Comparison of ENCODE assay signal across 19 cellular contexts in the genomic region with DNA sequence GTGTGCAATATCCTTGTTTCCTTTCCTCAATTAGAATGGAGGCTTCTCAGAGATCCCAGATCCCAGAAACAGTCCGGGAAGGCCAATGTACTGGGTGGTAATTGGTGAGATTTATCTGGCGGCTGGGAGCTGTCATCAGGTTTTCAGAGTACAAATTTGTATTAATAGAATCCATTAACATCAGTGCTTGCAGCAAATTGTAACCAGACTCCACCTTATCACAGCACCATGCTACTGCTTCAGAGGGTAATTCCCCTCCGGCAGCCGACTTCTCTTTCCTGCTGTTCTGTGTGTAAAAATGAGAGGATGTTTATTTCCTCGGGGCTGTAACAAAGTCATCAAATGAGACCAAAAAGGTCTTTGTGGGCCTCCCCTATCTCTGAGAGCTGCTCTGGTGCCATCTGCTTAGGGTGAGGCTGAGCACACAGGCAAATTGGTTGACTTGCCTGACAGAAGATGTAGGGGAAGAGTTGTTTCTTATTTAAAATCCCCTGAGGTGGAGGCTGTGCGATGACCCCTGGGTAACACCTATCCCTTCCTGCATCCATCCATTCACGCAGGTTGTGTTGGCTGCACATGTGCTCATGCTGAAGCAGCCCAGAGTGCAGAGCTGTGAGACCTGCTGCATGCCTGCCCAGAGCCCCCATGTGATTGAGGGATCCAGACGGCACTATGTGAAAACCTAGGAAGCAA. TPM values are rescaled to one million over a fixed set of nuclear protein-coding genes. Genes with fewer than 3 reads are reported as not detected.
DNase-seq lines count a peak whose midpoint lies in the region; TF ChIP-seq lines count a peak whose summit lies in the region.
"Had no signal": no experiment of that assay in that cellular context is flagged by ENCODE, and none has a peak within 500 bp of the region (broad histone marks: within the 10 kb centered on the region; RNA-seq: fewer than 3 reads in every experiment).

No MANE protein-coding gene starts in this region.

- TF ChIP-seq CTCF in ascending aorta (IDR thresholded peaks at IDR 0.05) (no peak), right atrium auricular region (IDR thresholded peaks at IDR 0.05) (no peak)

- H3K4me1 ChIP-seq in BLaER1 = peaks cover 68% of the 10 kb centered on the region
- peaks cover 0 to 10% of the 10 kb centered on the region in 2 donors for H3K4me1 ChIP-seq in ascending aorta
- H3K4me1 ChIP-seq in right atrium auricular region = peaks cover 0 to 83% of the 10 kb centered on the region in 2 donors

- H3K36me3 ChIP-seq in BLaER1 (no peaks in the 10 kb centered on the region), ascending aorta (no peaks in the 10 kb centered on the region), right atrium auricular region (no peaks in the 10 kb centered on the region)
- H3K36me3 ChIP-seq: brain microvascular endothelial cell had no signal

- no peaks in the 10 kb centered on the region for H3K4me1 Mint-ChIP-seq in activated CD4-positive, alpha-beta memory T cell treated with anti-CD3 and anti-CD28 coated beads for 36 hours (ENCODE audit: low read depth)

- DNase-seq in NCI-H146 (lab: John Stamatoyannopoulos, UW) (peak; percentile 93), ascending aorta (ENCODE audit: low spot score in 2 of 2) (no peak), right atrium auricular region (ENCODE audit: low spot score) (no peak), hippocampal formation (lab: John Stamatoyannopoulos, UW) (no peak), islet precursor cell (no peak), NCI-H82 treated with DMSO at 0.1 percent for 48 hours (lab: John Stamatoyannopoulos, UW; ENCODE audit: unreplicated experiment) (no peak)
- DNase-seq in activated CD4-positive, alpha-beta memory T cell treated with anti-CD3 and anti-CD28 coated beads for 36 hours = no peak
- DNase-seq: activated gamma-delta T cell treated with Interleukin-2 at 50 U/mL for 16 hours; brain microvascular endothelial cell; effector CD4-positive, alpha-beta T cell; KG1; mucosa of descending colon; NCI-H2029 treated with DMSO at 0.1 percent for 48 hours; stimulated activated CD4-positive, alpha-beta T cell treated with anti-CD3 and anti-CD28 coated beads, Interleukin-12 subunit alpha, Interleukin-12 subunit beta, amount 100 ng/mL, for 4 hours had no signal

- no peaks in the 10 kb centered on the region for H3K9me3 Mint-ChIP-seq in activated CD4-positive, alpha-beta memory T cell treated with anti-CD3 and anti-CD28 coated beads for 36 hours

- POLR2A ChIA-PET in activated CD4-positive, alpha-beta memory T cell treated with anti-CD3 and anti-CD28 coated beads for 36 hours (lab: Charles Lee) = no interaction called here

- H3K27me3 Mint-ChIP-seq in activated CD4-positive, alpha-beta memory T cell treated with anti-CD3 and anti-CD28 coated beads for 36 hours = peaks cover 15% of the 10 kb centered on the region

- intact Hi-C loops in ascending aorta (cut with DNase I) = loop anchor here (5.0 kb wide), 3 partner anchors 52 to 73 kb away; no protein-coding TSS in a partner anchor
- intact Hi-C loops in activated CD4-positive, alpha-beta memory T cell treated with anti-CD3 and anti-CD28 coated beads for 36 hours (cut with micrococcal nuclease) = no loop called here

- H3K9ac ChIP-seq in BLaER1 = no peak overlapping the region

- H3K4me3 ChIP-seq in BLaER1 = no peak overlapping the region
- no peak overlapping the region for H3K4me3 ChIP-seq in ascending aorta
- H3K4me3 ChIP-seq in right atrium auricular region = no peak overlapping the region
- H3K4me3 ChIP-seq: GM12878, mucosa of descending colon had no signal

- H3K27ac ChIP-seq in BLaER1 (peak overlapping the region; percentile 64; the same call in 1 of the 2 replicates), ascending aorta (peak overlapping the region; percentile 51 to 53), right atrium auricular region (peak overlapping the region; percentile 47 to 77)
- H3K27ac ChIP-seq: brain microvascular endothelial cell, C4-2B had no signal

- H3K27ac Mint-ChIP-seq in activated CD4-positive, alpha-beta memory T cell treated with anti-CD3 and anti-CD28 coated beads for 36 hours = no peak overlapping the region

- no peaks in the 10 kb centered on the region for H3K36me3 Mint-ChIP-seq in activated CD4-positive, alpha-beta memory T cell treated with anti-CD3 and anti-CD28 coated beads for 36 hours

- H3K4me2 ChIP-seq in BLaER1 = peak overlapping the region; percentile 83

- H3K9me3 ChIP-seq in BLaER1 (no peaks in the 10 kb centered on the region; the same call in 1 of the 2 replicates), ascending aorta (no peaks in the 10 kb centered on the region), right atrium auricular region (no peaks in the 10 kb centered on the region)
- H3K9me3 ChIP-seq: mucosa of descending colon had no signal

- H3K27me3 ChIP-seq in BLaER1 (no peaks in the 10 kb centered on the region), ascending aorta (no peaks in the 10 kb centered on the region), right atrium auricular region (no peaks in the 10 kb centered on the region)
- H3K27me3 ChIP-seq: brain microvascular endothelial cell had no signal

- CTCF ChIA-PET in activated CD4-positive, alpha-beta memory T cell treated with anti-CD3 and anti-CD28 coated beads for 36 hours (lab: Charles Lee) = interaction anchor here (0.6 kb wide), 1 partner anchor 1743 kb away, joined by 3 read pairs; no protein-coding TSS in a partner anchor

- H3K4me3 Mint-ChIP-seq in activated CD4-positive, alpha-beta memory T cell treated with anti-CD3 and anti-CD28 coated beads for 36 hours = no peak overlapping the region

- no peaks in the 10 kb centered on the region for H4K20me1 ChIP-seq in BLaER1

RNA-seq across cellular contexts. Expression of a gene that starts 19.2 kb away (rescaled TPM):
- total RNA-seq in ascending aorta = 44.0 TPM
- 10 to 100 TPM; 38.5 to 45.9 TPM for total RNA-seq in right atrium auricular region
- under 1 TPM; 0.24 to 0.27 TPM for total RNA-seq in activated CD4-positive, alpha-beta memory T cell treated with anti-CD3 and anti-CD28 coated beads for 36 hours
- total RNA-seq: OCI-LY7, osteocyte had no signal

Comparison
In these comparisons a context has a peak if more than half of its experiments do, and no peak if none do; other contexts are left out.
1. RNA of a gene that starts 19.2 kb away (total RNA-seq): 38.5 to 45.9 TPM in right atrium auricular region and 44.0 TPM in ascending aorta (single experiment); 0.24 to 0.27 TPM in activated CD4-positive, alpha-beta memory T cell treated with anti-CD3 and anti-CD28 coated beads for 36 hours; every median in the first group is over 10 times any median in the second.
2. Peak in every context shown above with its lines, with median percentiles within 50 percentile points of each other: H3K27ac ChIP-seq.